18 cellular contexts compared by ENCODE assay signal in genomic region chr13:26497991-26498423, GRCh38. TPM values are rescaled to one million over a fixed set of nuclear protein-coding genes. Genes with fewer than 3 reads are reported as not detected.
DNase-seq lines count a peak whose midpoint lies in the region; ATAC-seq and TF ChIP-seq lines count a peak whose summit lies in the region.
"Had no signal": no experiment of that assay in that cellular context is flagged by ENCODE, and none has a peak within 500 bp of the region (broad histone marks: within the 10 kb centered on the region; RNA-seq: fewer than 3 reads in every experiment).

No MANE protein-coding gene starts in this region.

- TF ChIP-seq EP300 in neural cell (conservative IDR thresholded peaks at IDR 0.05; ENCODE audit: poor library complexity, severe bottlenecking) (no peak), ovary (IDR thresholded peaks at IDR 0.05) (no peak)

- H3K27ac Mint-ChIP-seq in activated T-cell treated with anti-CD3 and anti-CD28 coated beads, Interleukin-2, amount 50 U/mL, for 24 hours, result no peak overlapping the region
- H3K27ac Mint-ChIP-seq: activated CD4-positive, alpha-beta T cell treated with anti-CD3 and anti-CD28 coated beads for 36 hours; activated naive CD8-positive, alpha-beta T cell treated with anti-CD3 and anti-CD28 coated beads, Interleukin-2, amount 10 ng/mL, durations not matched to agents 7 days and 5 days; dendritic cell treated with granulocyte-macrophage colony-stimulating factor and Interleukin-4, amounts not matched to agents 40 ng/mL and 50 ng/mL, for 4 days had no signal

- H3K27ac ChIP-seq in neural cell (ENCODE audit: low read length), result peak overlapping the region; percentile 90
- no peak overlapping the region for H3K27ac ChIP-seq in ovary
- H3K27ac ChIP-seq: parathyroid adenoma, tibial artery had no signal

- H4K20me1 ChIP-seq in Loucy (ENCODE audit: insufficient read depth, low read length, poor library complexity, severe bottlenecking), result no peaks in the 10 kb centered on the region
- H4K20me1 ChIP-seq in neural cell (ENCODE audit: insufficient read depth), result no peaks in the 10 kb centered on the region

- H2AFZ ChIP-seq in Loucy (ENCODE audit: low read length) (0 out of 2 replicates have a peak overlapping the region, but pooled peaks have one; percentile 23), neural cell (ENCODE audit: low read depth, low read length) (no peak overlapping the region)
- H2AFZ ChIP-seq: parathyroid adenoma had no signal

- no peaks in the 10 kb centered on the region for H3K79me2 ChIP-seq in Loucy (ENCODE audit: insufficient read depth, low read length)
- H3K79me2 ChIP-seq in neural cell (replicated peaks; ENCODE audit: insufficient read depth, low read length), result no peaks in the 10 kb centered on the region
- H3K79me2 ChIP-seq: parathyroid adenoma had no signal

- H3K9ac ChIP-seq in Loucy (ENCODE audit: low read depth, low read length, poor library complexity, severe bottlenecking), result no peak overlapping the region
- peak overlapping the region; percentile 61 for H3K9ac ChIP-seq in neural cell (ENCODE audit: low read length)
- H3K9ac ChIP-seq: parathyroid adenoma had no signal

- peak; percentile 80 for DNase-seq in AG20443 (ENCODE audit: low spot score)
- peak; percentile 55 for DNase-seq in dermis blood vessel endothelial cell
- DNase-seq in activated T-cell treated with anti-CD3 and anti-CD28 coated beads, Interleukin-2, amount 50 U/mL, for 24 hours, result no peak
- no peak for DNase-seq in stimulated activated naive CD8-positive, alpha-beta T cell treated with anti-CD3 and anti-CD28 coated beads, Interleukin-15, Interleukin-2, amounts not matched to agents 100 U/mL and 50 U/mL, for 24 hours
- DNase-seq in COLO668 (lab: John Stamatoyannopoulos, UW; ENCODE audit: unreplicated experiment), result no peak
- DNase-seq in ovary, result no peak
- DNase-seq: activated CD4-positive, alpha-beta T cell treated with anti-CD3 and anti-CD28 coated beads for 36 hours; activated naive CD8-positive, alpha-beta T cell treated with anti-CD3 and anti-CD28 coated beads, Interleukin-2, amount 10 ng/mL, durations not matched to agents 7 days and 5 days; activated T-cell treated with anti-CD3 and anti-CD28 coated beads for 4 hours; KBM-7; NCI-H526; stimulated activated CD4-positive, alpha-beta T cell treated with anti-CD3 and anti-CD28 coated beads, Interleukin-15, amount 100 ng/mL, for 24 hours; T-helper 2 cell; tibial artery had no signal

- intact Hi-C loops in ovary (cut with DNase I), result loop anchor here in 2 of 4 donors (5.0 kb wide), 2 partner anchors 199 to 311 kb away; no protein-coding TSS in a partner anchor

- WGBS in ovary, 3 donors, result 56 to 61% (median 59%) methylated on average over 5 of the region's 5 CpGs

- no peaks in the 10 kb centered on the region for H3K9me3 Mint-ChIP-seq in activated T-cell treated with anti-CD3 and anti-CD28 coated beads, Interleukin-2, amount 50 U/mL, for 24 hours
- H3K9me3 Mint-ChIP-seq: activated naive CD8-positive, alpha-beta T cell treated with anti-CD3 and anti-CD28 coated beads, Interleukin-2, amount 10 ng/mL, durations not matched to agents 7 days and 5 days; dendritic cell treated with granulocyte-macrophage colony-stimulating factor and Interleukin-4, amounts not matched to agents 40 ng/mL and 50 ng/mL, for 4 days had no signal

- H3K9me3 ChIP-seq in Loucy (ENCODE audit: insufficient read depth, low read depth, low read length), result no peaks in the 10 kb centered on the region
- no peaks in the 10 kb centered on the region for H3K9me3 ChIP-seq in neural cell (ENCODE audit: low read length)
- no peaks in the 10 kb centered on the region for H3K9me3 ChIP-seq in ovary
- H3K9me3 ChIP-seq: tibial artery had no signal

- no peak for TF ChIP-seq POLR2A in ovary (IDR thresholded peaks at IDR 0.05)

- no peak overlapping the region for H3K4me3 Mint-ChIP-seq in activated T-cell treated with anti-CD3 and anti-CD28 coated beads, Interleukin-2, amount 50 U/mL, for 24 hours
- H3K4me3 Mint-ChIP-seq: activated CD4-positive, alpha-beta T cell treated with anti-CD3 and anti-CD28 coated beads for 36 hours; activated naive CD8-positive, alpha-beta T cell treated with anti-CD3 and anti-CD28 coated beads, Interleukin-2, amount 10 ng/mL, durations not matched to agents 7 days and 5 days; dendritic cell treated with granulocyte-macrophage colony-stimulating factor and Interleukin-4, amounts not matched to agents 40 ng/mL and 50 ng/mL, for 4 days had no signal

- ATAC-seq in stimulated activated naive CD8-positive, alpha-beta T cell treated with anti-CD3 and anti-CD28 coated beads, Interleukin-15, Interleukin-2, amounts not matched to agents 100 U/mL and 50 U/mL, for 24 hours, result no peak
- ATAC-seq: activated CD4-positive, alpha-beta T cell treated with anti-CD3 and anti-CD28 coated beads for 36 hours had no signal

- H3K4me1 ChIP-seq in Loucy (ENCODE audit: insufficient read depth, low read length, poor library complexity, severe bottlenecking) (peaks cover 32% of the 10 kb centered on the region), ovary (ENCODE audit: insufficient read depth) (no peaks in the 10 kb centered on the region)
- H3K4me1 ChIP-seq: parathyroid adenoma, tibial artery had no signal

- H3K36me3 ChIP-seq in Loucy (ENCODE audit: insufficient read depth, low read length) (no peaks in the 10 kb centered on the region), neural cell (ENCODE audit: insufficient read depth, low read length) (no peaks in the 10 kb centered on the region), ovary (no peaks in the 10 kb centered on the region)
- H3K36me3 ChIP-seq: tibial artery had no signal

- TF ChIP-seq CTCF in Loucy (conservative IDR thresholded peaks at IDR 0.05; ENCODE audit: low read length) (no peak), neural cell (IDR thresholded peaks at IDR 0.05; ENCODE audit: poor library complexity, severe bottlenecking) (no peak), ovary (IDR thresholded peaks at IDR 0.05) (no peak)

- H3K27me3 Mint-ChIP-seq in activated T-cell treated with anti-CD3 and anti-CD28 coated beads, Interleukin-2, amount 50 U/mL, for 24 hours, result no peaks in the 10 kb centered on the region

- H3K36me3 Mint-ChIP-seq in activated T-cell treated with anti-CD3 and anti-CD28 coated beads, Interleukin-2, amount 50 U/mL, for 24 hours (ENCODE audit: low read depth), result no peaks in the 10 kb centered on the region
- H3K36me3 Mint-ChIP-seq: activated naive CD8-positive, alpha-beta T cell treated with anti-CD3 and anti-CD28 coated beads, Interleukin-2, amount 10 ng/mL, durations not matched to agents 7 days and 5 days had no signal

- no peaks in the 10 kb centered on the region for H3F3A ChIP-seq in Loucy (ENCODE audit: low read depth)
- H3F3A ChIP-seq in neural cell (ENCODE audit: insufficient read depth, low read length, poor library complexity, severe bottlenecking), result no peaks in the 10 kb centered on the region

- H3K4me3 ChIP-seq in Loucy (ENCODE audit: low read length, poor library complexity, severe bottlenecking), result no peak overlapping the region
- H3K4me3 ChIP-seq in neural cell (ENCODE audit: low read length), result peak overlapping the region; percentile 49
- no peak overlapping the region for H3K4me3 ChIP-seq in ovary
- H3K4me3 ChIP-seq: tibial artery had no signal

- TF ChIP-seq RAD21 in neural cell (conservative IDR thresholded peaks at IDR 0.05), result no peak

- H3K27me3 ChIP-seq in Loucy (ENCODE audit: insufficient read depth, low read length, poor library complexity, severe bottlenecking), result no peaks in the 10 kb centered on the region
- no peaks in the 10 kb centered on the region for H3K27me3 ChIP-seq in neural cell (ENCODE audit: insufficient read depth, low read depth, low read length)
- H3K27me3 ChIP-seq in ovary, result no peaks in the 10 kb centered on the region

- H3K9me2 ChIP-seq in Loucy (replicated peaks; ENCODE audit: low read depth, low read length) (no peaks in the 10 kb centered on the region), neural cell (ENCODE audit: insufficient read depth, low read length) (no peaks in the 10 kb centered on the region)

- H3K4me1 Mint-ChIP-seq in activated T-cell treated with anti-CD3 and anti-CD28 coated beads, Interleukin-2, amount 50 U/mL, for 24 hours (ENCODE audit: low read depth), result peaks cover 9% of the 10 kb centered on the region

- H3K4me2 ChIP-seq in Loucy (ENCODE audit: low read depth, low read length, poor library complexity, severe bottlenecking), result no peak overlapping the region
- no peak overlapping the region for H3K4me2 ChIP-seq in neural cell (ENCODE audit: low read length)

TF ChIP-seq in neural cell, 6 proteins besides CTCF, POLR2A, EP300 and RAD21:
- TF ChIP-seq POLR2AphosphoS5 (IDR thresholded peaks at IDR 0.05), result no peak
TF ChIP-seq in neural cell: peak in this region for 0.

RNA-seq across cellular contexts. Expression of gene WASF3, which starts 59.5 kb away (rescaled TPM):
- 19.4 and 35.9 TPM in 2 replicates for total RNA-seq in dermis blood vessel endothelial cell
- polyA plus RNA-seq in neural cell, result 44.5 and 49.1 TPM in 2 replicates
- 55.5 and 67.1 TPM in 2 replicates for polyA minus RNA-seq in neural cell
- total RNA-seq in ovary, result 10 to 100 TPM; 12.0 to 37.1 (median 34.6) TPM
- 10 to 100 TPM; 11.5 to 28.4 TPM for polyA plus RNA-seq in ovary
- total RNA-seq: activated naive CD8-positive, alpha-beta T cell treated with anti-CD3 and anti-CD28 coated beads, Interleukin-2, amount 10 ng/mL, durations not matched to agents 7 days and 5 days had no signal

Comparison
In these comparisons a context has a peak if more than half of its experiments do, and no peak if none do; other contexts are left out.
1. DNase-seq: peak in AG20443 (single experiment) and dermis blood vessel endothelial cell (single experiment); none in activated T-cell treated with anti-CD3 and anti-CD28 coated beads, Interleukin-2, amount 50 U/mL, for 24 hours (single experiment), stimulated activated naive CD8-positive, alpha-beta T cell treated with anti-CD3 and anti-CD28 coated beads, Interleukin-15, Interleukin-2, amounts not matched to agents 100 U/mL and 50 U/mL, for 24 hours (single experiment), COLO668 (single experiment) and ovary (0 of 5).